Comparison of ENCODE assay signal across 18 cellular contexts in the genomic region with DNA sequence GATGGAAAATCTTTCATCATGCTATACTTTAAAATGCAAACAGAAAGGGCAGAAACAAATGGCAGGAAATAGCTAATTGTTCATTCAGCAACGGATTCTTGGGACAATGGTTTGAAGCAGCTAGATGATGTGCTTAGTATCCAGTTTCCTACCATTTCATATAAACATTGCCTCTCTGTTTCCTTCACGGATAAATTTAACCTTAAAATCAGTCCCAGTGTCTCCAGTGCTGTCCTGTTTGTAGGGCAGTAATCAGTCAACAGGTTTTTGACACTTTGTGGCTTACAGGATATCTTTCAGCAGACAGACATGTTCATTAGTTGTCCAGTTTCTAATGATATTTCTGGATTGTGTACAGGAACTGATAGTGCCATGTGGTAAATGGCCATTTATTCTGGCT.
"Had no signal": no experiment of that assay in that cellular context is flagged by ENCODE, and none has a peak within 500 bp of the region (broad histone marks: within the 10 kb centered on the region; RNA-seq: fewer than 3 reads in every experiment).

No MANE protein-coding gene starts in this region.

- H3K9me3 ChIP-seq: breast epithelium, spleen had no signal

- H3K27me3 ChIP-seq: breast epithelium, spleen had no signal

- H3K27ac ChIP-seq: breast epithelium, epithelial cell of prostate, spleen, VCaP had no signal

- DNase-seq: activated CD4-positive, CD25-positive, alpha-beta regulatory T cell treated with anti-CD3 and anti-CD28 coated beads, Interleukin-2, amount 50 U/mL, for 72 hours; activated effector memory CD4-positive, alpha-beta T cell treated with anti-CD3 and anti-CD28 coated beads, Interleukin-2, amount 50 U/mL, for 16 hours; activated naive CD4-positive, alpha-beta T cell treated with anti-CD3 and anti-CD28 coated beads, Interleukin-2, amount 50 U/mL, for 16 hours; activated T-cell treated with anti-CD3 and anti-CD28 coated beads, Interleukin-2, amount 50 U/mL, for 72 hours; effector memory CD8-positive, alpha-beta T cell; foreskin fibroblast; glutamatergic neuron; hippocampal formation; mammary epithelial cell; midbrain; posterior cingulate gyrus; retina; spleen; stimulated activated naive B cell treated with anti-CD40 and anti-IgM and Interleukin-4, amounts not matched to agents 10 μg/mL and 1 μg/mL and 100 μg/mL, for 72 hours; T-helper 2 cell had no signal

- H3K36me3 ChIP-seq: breast epithelium, spleen had no signal

- H3K4me1 ChIP-seq: breast epithelium, spleen had no signal

- H3K4me3 ChIP-seq: breast epithelium, spleen had no signal
